ENCODE assay signal across 8 cellular contexts in genomic region chr5:157471709-157472108, GRCh38. TPM values are rescaled to one million over a fixed set of nuclear protein-coding genes. Genes with fewer than 3 reads are reported as not detected.
DNase-seq lines count a peak whose midpoint lies in the region; ATAC-seq and TF ChIP-seq lines count a peak whose summit lies in the region.

No MANE protein-coding gene starts in this region.

- CTCF ChIA-PET in AG04450 (lab: Charles Lee) = interaction anchor here (0.6 to 7.6 kb wide), 36 partner anchors 9 to 272 kb away, joined by 3 to 53 read pairs (median 4); partner anchors contain the start of genes LSM11, NIPAL4 and THG1L
- CTCF ChIA-PET in PC-9 (lab: Charles Lee) = interaction anchor here (0.6 to 1.4 kb wide), 10 partner anchors 40 to 272 kb away, joined by 3 to 11 read pairs (median 5); partner anchors contain the start of gene LSM11

- intact Hi-C loops in PC-9 (cut with micrococcal nuclease; ENCODE audit: unreplicated experiment) = loop anchor here (1.0 to 10.0 kb wide), 2 partner anchors 143 to 327 kb away; partner anchors contain the start of gene MED7
- intact Hi-C loops in dorsolateral prefrontal cortex (cut with DNase I) = loop anchor here in 1 of 2 donors (10.0 kb wide), 2 partner anchors 107 to 243 kb away; no protein-coding TSS in a partner anchor
- intact Hi-C loops in activated T-helper 2 cell treated with anti-CD3 and anti-CD28 coated beads, Interferon-gamma antibody, Interleukin-2, Interleukin-4, amounts not matched to agents 10 μg/mL and 5 μg/mL and 100 μg/mL, durations not matched to agents 14 hours and 24 hours and 36 hours (cut with micrococcal nuclease) = no loop called here

- no peaks in the 10 kb centered on the region for H3K4me1 ChIP-seq in PC-9 (replicated peaks; ENCODE audit: insufficient read depth)
- peaks cover 18% of the 10 kb centered on the region for H3K4me1 ChIP-seq in rectal smooth muscle tissue (ENCODE audit: control insufficient read depth, insufficient read depth, low read length)

- no peaks in the 10 kb centered on the region for H3K9me3 ChIP-seq in AG04450 (ENCODE audit: control insufficient read depth, insufficient read depth, low read length)
- no peaks in the 10 kb centered on the region for H3K9me3 ChIP-seq in PC-9 (ENCODE audit: insufficient read depth, low read depth)

- H4K20me1 ChIP-seq in PC-9 (ENCODE audit: insufficient read depth) = no peaks in the 10 kb centered on the region

- POLR2A ChIA-PET in AG04450 (lab: Yijun Ruan, JAX) (no interaction called here), PC-9 (lab: Charles Lee; ENCODE audit: unreplicated experiment) (no interaction called here)

- H3F3A ChIP-seq in PC-9 (ENCODE audit: insufficient read depth, low read depth) = no peaks in the 10 kb centered on the region

- H3K27me3 Mint-ChIP-seq in activated T-helper 2 cell treated with anti-CD3 and anti-CD28 coated beads, Interferon-gamma antibody, Interleukin-2, Interleukin-4, amounts not matched to agents 10 μg/mL and 5 μg/mL and 100 μg/mL, durations not matched to agents 14 hours and 24 hours and 36 hours (ENCODE audit: low read depth) = no peaks in the 10 kb centered on the region

- H3K36me3 ChIP-seq in PC-9 (ENCODE audit: low read depth) (no peaks in the 10 kb centered on the region), rectal smooth muscle tissue (ENCODE audit: control insufficient read depth, insufficient read depth, low read length) (no peaks in the 10 kb centered on the region)

- H2AFZ ChIP-seq in PC-9 = no peak overlapping the region

- peaks cover 45% of the 10 kb centered on the region for H3K36me3 Mint-ChIP-seq in activated T-helper 2 cell treated with anti-CD3 and anti-CD28 coated beads, Interferon-gamma antibody, Interleukin-2, Interleukin-4, amounts not matched to agents 10 μg/mL and 5 μg/mL and 100 μg/mL, durations not matched to agents 14 hours and 24 hours and 36 hours (ENCODE audit: low read depth)

- ATAC-seq in GM18870 (IDR thresholded peaks at IDR 0.05; ENCODE audit: unreplicated experiment) = no peak

- no peaks in the 10 kb centered on the region for H3K79me2 ChIP-seq in PC-9 (ENCODE audit: low read depth)

- DNase-seq in AG04450 (ENCODE audit: low read depth, low spot score) = no peak
- peak in 1 of 2 experiments; percentile 9 for DNase-seq in PC-9
- DNase-seq in dorsolateral prefrontal cortex = no peak
- DNase-seq in activated T-helper 2 cell treated with anti-CD3 and anti-CD28 coated beads, Interferon-gamma antibody, Interleukin-2, Interleukin-4, amounts not matched to agents 10 μg/mL and 5 μg/mL and 100 μg/mL, durations not matched to agents 14 hours and 24 hours and 36 hours (ENCODE audit: low spot score) = no peak
- DNase-seq in KBM-7 = no peak

- H3K27ac Mint-ChIP-seq in activated T-helper 2 cell treated with anti-CD3 and anti-CD28 coated beads, Interferon-gamma antibody, Interleukin-2, Interleukin-4, amounts not matched to agents 10 μg/mL and 5 μg/mL and 100 μg/mL, durations not matched to agents 14 hours and 24 hours and 36 hours = no peak overlapping the region

- TF ChIP-seq CTCF in AG04450 (IDR thresholded peaks at IDR 0.05; ENCODE audit: low read depth, low read length) (peak; percentile 68), GM12873 (IDR thresholded peaks at IDR 0.05; ENCODE audit: insufficient read depth, low read depth, low read length, missing control alignments) (peak; percentile 78), PC-9 (conservative IDR thresholded peaks at IDR 0.05) (peak; percentile 80), dorsolateral prefrontal cortex (IDR thresholded peaks at IDR 0.05 in 54 of 56, conservative IDR thresholded peaks at IDR 0.05 in 2 of 56; ENCODE audit: low read depth in 1 of 56, partially characterized antibody in 56 of 56) (peak in 55 of 56 donors; percentile 11 to 74 (median 57))

- H3K4me1 Mint-ChIP-seq in activated T-helper 2 cell treated with anti-CD3 and anti-CD28 coated beads, Interferon-gamma antibody, Interleukin-2, Interleukin-4, amounts not matched to agents 10 μg/mL and 5 μg/mL and 100 μg/mL, durations not matched to agents 14 hours and 24 hours and 36 hours (ENCODE audit: low read depth) = peaks cover 18% of the 10 kb centered on the region

- no peaks in the 10 kb centered on the region for H3K9me3 Mint-ChIP-seq in activated T-helper 2 cell treated with anti-CD3 and anti-CD28 coated beads, Interferon-gamma antibody, Interleukin-2, Interleukin-4, amounts not matched to agents 10 μg/mL and 5 μg/mL and 100 μg/mL, durations not matched to agents 14 hours and 24 hours and 36 hours

- no peak overlapping the region for H3K4me3 Mint-ChIP-seq in activated T-helper 2 cell treated with anti-CD3 and anti-CD28 coated beads, Interferon-gamma antibody, Interleukin-2, Interleukin-4, amounts not matched to agents 10 μg/mL and 5 μg/mL and 100 μg/mL, durations not matched to agents 14 hours and 24 hours and 36 hours (ENCODE audit: low read depth)

- H3K27me3 ChIP-seq in AG04450 (ENCODE audit: control insufficient read depth, insufficient read depth, low read length) = no peaks in the 10 kb centered on the region
- H3K27me3 ChIP-seq in PC-9 (ENCODE audit: insufficient read depth, low read depth) = no peaks in the 10 kb centered on the region
- H3K27me3 ChIP-seq in dorsolateral prefrontal cortex = peaks cover 0 to 4% (median 0%) of the 10 kb centered on the region in 45 donors
- no peaks in the 10 kb centered on the region for H3K27me3 ChIP-seq in rectal smooth muscle tissue (ENCODE audit: control insufficient read depth, insufficient read depth, low read length)

- H3K4me2 ChIP-seq in PC-9 = no peak overlapping the region

- no peaks in the 10 kb centered on the region for H3K9me2 ChIP-seq in PC-9 (ENCODE audit: insufficient read depth)

- no peak overlapping the region for H3K9ac ChIP-seq in rectal smooth muscle tissue (ENCODE audit: low read length)

- H3K4me3 ChIP-seq in AG04450 (ENCODE audit: low read depth, low read length) = no peak overlapping the region
- H3K4me3 ChIP-seq in PC-9 = no peak overlapping the region
- no peak overlapping the region for H3K4me3 ChIP-seq in dorsolateral prefrontal cortex
- H3K4me3 ChIP-seq in rectal smooth muscle tissue (ENCODE audit: low read length) = no peak overlapping the region

- in situ Hi-C loops in KBM-7 (cut with MboI; ENCODE audit: low pct_unique_long_range_greater_than_20kb, low sequenced_read_pairs) = no loop called here

- no peak overlapping the region for H3K27ac ChIP-seq in AG04450 (ENCODE audit: low read depth, low read length)
- no peak overlapping the region for H3K27ac ChIP-seq in PC-9
- H3K27ac ChIP-seq in dorsolateral prefrontal cortex = peak overlapping the region in 44 of 59 donors; percentile 4 to 97 (median 64)
- peak overlapping the region; percentile 33 for H3K27ac ChIP-seq in rectal smooth muscle tissue (ENCODE audit: low read depth, low read length)

- no TSS peak for BruUV-seq in PC-9 (replicated peaks; lab: Mats Ljungman, UMichigan)

RNA-seq across cellular contexts. Expression of gene NIPAL4, which starts 11.7 kb away (rescaled TPM):
- 0.20 and 0.32 TPM in 2 replicates for polyA plus RNA-seq in AG04450 (2011; rRNA removed)
- polyA minus RNA-seq in AG04450 (2011; rRNA and poly(A)+ RNA removed) = 0.56 and 0.78 TPM in 2 replicates
- 0.24 TPM in 1 of 2 replicates, not detected in the other for total RNA-seq in PC-9 (2021)
- 10 to 100 TPM in 26 of 120 experiments, 1 to 10 TPM in 91, under 1 TPM in 3; 0.45 to 25.9 (median 6.0) TPM for total RNA-seq in dorsolateral prefrontal cortex
- 1.9 and 2.1 TPM in 2 replicates for total RNA-seq in activated T-helper 2 cell treated with anti-CD3 and anti-CD28 coated beads, Interferon-gamma antibody, Interleukin-2, Interleukin-4, amounts not matched to agents 10 μg/mL and 5 μg/mL and 100 μg/mL, durations not matched to agents 14 hours and 24 hours and 36 hours

Comparison
In these comparisons a context has a peak if more than half of its experiments do, and no peak if none do; other contexts are left out.
1. H3K27ac ChIP-seq: peak in dorsolateral prefrontal cortex (44 of 59) and rectal smooth muscle tissue (single experiment); none in AG04450 (single experiment) and PC-9 (single experiment).
2. Peak in every context shown above with its lines, with median percentiles within 50 percentile points of each other: CTCF ChIP-seq.